28 cellular contexts compared by ENCODE assay signal in genomic region chr5:57979671-57980070, GRCh38.
"Had no signal": no experiment of that assay in that cellular context is flagged by ENCODE, and none has a peak within 500 bp of the region (broad histone marks: within the 10 kb centered on the region; RNA-seq: fewer than 3 reads in every experiment).

No MANE protein-coding gene starts in this region.

- DNase-seq: activated effector memory CD4-positive, alpha-beta T cell treated with anti-CD3 and anti-CD28 coated beads, Interleukin-2, amount 50 U/mL, for 16 hours; activated effector memory CD4-positive, alpha-beta T cell treated with Interleukin-2 at 50 U/mL for 16 hours; activated gamma-delta T cell; activated gamma-delta T cell treated with Interleukin-2 at 50 U/mL for 16 hours; activated naive CD4-positive, alpha-beta T cell; activated naive CD4-positive, alpha-beta T cell treated with anti-CD3 and anti-CD28 coated beads for 36 hours; activated naive CD4-positive, alpha-beta T cell treated with anti-CD3 and anti-CD28 coated beads, Interleukin-2, amount 10 ng/mL, durations not matched to agents 7 days and 5 days; activated naive CD4-positive, alpha-beta T cell treated with anti-CD3 and anti-CD28 coated beads, Interleukin-2, amount 50 U/mL, for 16 hours; activated naive CD4-positive, alpha-beta T cell treated with Interleukin-2 at 50 U/mL for 16 hours; activated naive CD8-positive, alpha-beta T cell treated with anti-CD3 and anti-CD28 coated beads for 36 hours; activated naive CD8-positive, alpha-beta T cell treated with anti-CD3 and anti-CD28 coated beads, Interleukin-2, amount 10 ng/mL, durations not matched to agents 7 days and 5 days; activated naive CD8-positive, alpha-beta T cell treated with anti-CD3 and anti-CD28 coated beads, Interleukin-2, amount 50 U/mL, for 24 hours; activated T-cell treated with anti-CD3 and anti-CD28 coated beads, Interleukin-2, amount 50 U/mL, for 1 hour; activated T-cell treated with anti-CD3 and anti-CD28 coated beads, Interleukin-2, amount 50 U/mL, for 24 hours; activated T-cell treated with anti-CD3 and anti-CD28 coated beads, Interleukin-2, amount 50 U/mL, for 4 hours; activated T-cell treated with anti-CD3 and anti-CD28 coated beads, Interleukin-2, amount 50 U/mL, for 48 hours; activated T-cell treated with anti-CD3 and anti-CD28 coated beads, Interleukin-2, amount 50 U/mL, for 72 hours; adrenal gland; amniotic stem cell; amygdala; anterior cingulate cortex; aorta; body of pancreas; brain microvascular endothelial cell; central memory CD4-positive, alpha-beta T cell; cerebellar nuclear complex had no signal

- ATAC-seq: activated naive CD4-positive, alpha-beta T cell treated with anti-CD3 and anti-CD28 coated beads, Interleukin-2, amount 50 U/mL, for 72 hours; activated naive CD8-positive, alpha-beta T cell treated with anti-CD3 and anti-CD28 coated beads, Interleukin-2, amount 50 U/mL, for 24 hours; activated T-cell treated with anti-CD3 and anti-CD28 coated beads, Interleukin-2, amount 50 U/mL, for 4 hours; activated T-cell treated with anti-CD3 and anti-CD28 coated beads, Interleukin-2, amount 50 U/mL, for 72 hours; activated T-helper 17 cell treated with anti-CD3 and anti-CD28 coated beads, Interleukin-2, amount 50 U/mL, for 72 hours; body of pancreas had no signal
